Comparison of ENCODE assay signal across 18 cellular contexts in genomic region chr4:87260477-87260876, GRCh38. TPM values are rescaled to one million over a fixed set of nuclear protein-coding genes. Genes with fewer than 3 reads are reported as not detected.
A peak's percentile ranks its signal among the peaks of the same experiment; 100 is the strongest.
DNase-seq lines count a peak whose midpoint lies in the region; ATAC-seq and TF ChIP-seq lines count a peak whose summit lies in the region.
"Had no signal": no experiment of that assay in that cellular context is flagged by ENCODE, and none has a peak within 500 bp of the region (broad histone marks: within the 10 kb centered on the region; RNA-seq: fewer than 3 reads in every experiment).

No MANE protein-coding gene starts in this region.

- peak; percentile 55 for ATAC-seq in PC-3
- ATAC-seq in GM18511 (IDR thresholded peaks at IDR 0.05; ENCODE audit: unreplicated experiment), result no peak
- ATAC-seq: GM12878, GM23338, HepG2 had no signal

- H3K79me2 ChIP-seq in GM23248 (ENCODE audit: insufficient read depth) (no peaks in the 10 kb centered on the region), PC-3 (ENCODE audit: low read length) (no peaks in the 10 kb centered on the region)

- in situ Hi-C loops in GM23248 (cut with MboI) (no loop called here), GM13976 (cut with MboI; ENCODE audit: low sequenced_read_pairs, unreplicated experiment) (no loop called here), ACHN (cut with HindIII; ENCODE audit: low pct_ligation_motif_present, low pct_unique_long_range_greater_than_20kb, low sequenced_read_pairs) (no loop called here)

- TF ChIP-seq CTCF in PC-3 (conservative IDR thresholded peaks at IDR 0.05; ENCODE audit: low read depth, low read length), result no peak
- TF ChIP-seq CTCF in GM13976 (IDR thresholded peaks at IDR 0.05; ENCODE audit: borderline replicate concordance, control extremely low read depth, extremely low read depth, insufficient read depth, missing control alignments), result no peak

- H3K4me2 ChIP-seq in GM23248 (ENCODE audit: unreplicated experiment) (no peak overlapping the region), PC-3 (ENCODE audit: low read length) (no peak overlapping the region)
- H3K4me2 ChIP-seq: GM23338 had no signal

- H3K4me1 ChIP-seq in GM23248 (ENCODE audit: insufficient read depth), result no peaks in the 10 kb centered on the region
- no peaks in the 10 kb centered on the region for H3K4me1 ChIP-seq in PC-3 (ENCODE audit: insufficient read depth, low read length)

- intact Hi-C loops in PC-3 (cut with micrococcal nuclease), result no loop called here

- 96 to 100% methylated on average over 2 of the region's 2 CpGs for WGBS in GM23248 (ENCODE audit: low coverage in 1 of 2, low lambda C conversion rate in 2 of 2, missing lambda C conversion rate in 2 of 2), 2 experiments

- BruUV-seq in PC-3 (replicated peaks; lab: Mats Ljungman, UMichigan), result no TSS peak

- no peaks in the 10 kb centered on the region for H3K9me3 ChIP-seq in GM23248 (ENCODE audit: low read depth)
- 0 out of 2 replicates have a peak, but pooled peaks cover 5% of the 10 kb centered on the region for H3K9me3 ChIP-seq in PC-3 (ENCODE audit: low read length)

- H3K27me3 ChIP-seq in GM23248 (replicated peaks; ENCODE audit: insufficient read depth) (no peaks in the 10 kb centered on the region), PC-3 (ENCODE audit: low read length) (no peaks in the 10 kb centered on the region)

- H3K36me3 ChIP-seq in GM23248 (ENCODE audit: low read depth), result no peaks in the 10 kb centered on the region
- no peaks in the 10 kb centered on the region for H3K36me3 ChIP-seq in PC-3 (ENCODE audit: low read depth, low read length)

- H3K4me3 ChIP-seq in GM23248 (no peak overlapping the region), PC-3 (ENCODE audit: low read length) (no peak overlapping the region)
- H3K4me3 ChIP-seq: GM12878, GM23338 had no signal

- H3K9ac ChIP-seq in GM23248, result no peak overlapping the region
- H3K9ac ChIP-seq in PC-3 (ENCODE audit: low read length), result no peak overlapping the region

- H3F3A ChIP-seq in GM23248 (ENCODE audit: insufficient read depth) (no peaks in the 10 kb centered on the region), PC-3 (ENCODE audit: low read length, unreplicated experiment) (no peaks in the 10 kb centered on the region)

- POLR2A ChIA-PET in PC-3 (lab: Charles Lee; ENCODE audit: unreplicated experiment), result no interaction called here

- no peak overlapping the region for H3K27ac ChIP-seq in GM23248
- H3K27ac ChIP-seq in PC-3 (ENCODE audit: low read length), result no peak overlapping the region
- H3K27ac ChIP-seq: C4-2B had no signal

- peak; percentile 3 for DNase-seq in GM23248
- peak; percentile 6 for DNase-seq in PC-3
- peak; percentile 39 for DNase-seq in amniotic epithelial cell (ENCODE audit: low read depth)
- DNase-seq in kidney tubule cell (ENCODE audit: low spot score), result peak; percentile 48
- DNase-seq in GM13976 (ENCODE audit: low spot score), result no peak
- no peak for DNase-seq in ACHN
- DNase-seq: AML-193; CD4-positive, alpha-beta memory T cell; DMS153; DMS79; HCEC 1CT; Kasumi-1; KG1 had no signal

- H2AFZ ChIP-seq in GM23248 (no peak overlapping the region), PC-3 (ENCODE audit: low read length) (no peak overlapping the region)
- H2AFZ ChIP-seq: GM23338 had no signal

- CTCF ChIA-PET in PC-3 (lab: Charles Lee), result no interaction called here

- no peaks in the 10 kb centered on the region for H4K20me1 ChIP-seq in GM23248 (ENCODE audit: insufficient read depth)
- H4K20me1 ChIP-seq in PC-3 (ENCODE audit: low read length), result no peaks in the 10 kb centered on the region

- H3K9me2 ChIP-seq in GM23248 (ENCODE audit: insufficient read depth), result no peaks in the 10 kb centered on the region
- H3K9me2 ChIP-seq in PC-3 (replicated peaks; ENCODE audit: low read length), result no peaks in the 10 kb centered on the region

RNA-seq across cellular contexts. Expression of gene KLHL8, which starts 40.1 kb away (rescaled TPM):
- 6.7 and 7.9 TPM in 2 replicates for total RNA-seq in GM23248 (2014; rRNA removed; shearing (Covaris generic))
- 7.5 and 7.8 TPM in 2 replicates for polyA plus RNA-seq in GM23248 (2016; fragmentation: Nextera tagmentation; extraction: Ambion mirVana)
- total RNA-seq in PC-3 (2014; rRNA removed), result 5.6 and 12.7 TPM in 2 replicates

Comparison
In these comparisons a context has a peak if more than half of its experiments do, and no peak if none do; other contexts are left out.
1. DNase-seq: peak in GM23248 (single experiment), PC-3 (single experiment), amniotic epithelial cell (single experiment) and kidney tubule cell (single experiment); none in GM13976 (single experiment) and ACHN (single experiment).